In the genomic region with DNA sequence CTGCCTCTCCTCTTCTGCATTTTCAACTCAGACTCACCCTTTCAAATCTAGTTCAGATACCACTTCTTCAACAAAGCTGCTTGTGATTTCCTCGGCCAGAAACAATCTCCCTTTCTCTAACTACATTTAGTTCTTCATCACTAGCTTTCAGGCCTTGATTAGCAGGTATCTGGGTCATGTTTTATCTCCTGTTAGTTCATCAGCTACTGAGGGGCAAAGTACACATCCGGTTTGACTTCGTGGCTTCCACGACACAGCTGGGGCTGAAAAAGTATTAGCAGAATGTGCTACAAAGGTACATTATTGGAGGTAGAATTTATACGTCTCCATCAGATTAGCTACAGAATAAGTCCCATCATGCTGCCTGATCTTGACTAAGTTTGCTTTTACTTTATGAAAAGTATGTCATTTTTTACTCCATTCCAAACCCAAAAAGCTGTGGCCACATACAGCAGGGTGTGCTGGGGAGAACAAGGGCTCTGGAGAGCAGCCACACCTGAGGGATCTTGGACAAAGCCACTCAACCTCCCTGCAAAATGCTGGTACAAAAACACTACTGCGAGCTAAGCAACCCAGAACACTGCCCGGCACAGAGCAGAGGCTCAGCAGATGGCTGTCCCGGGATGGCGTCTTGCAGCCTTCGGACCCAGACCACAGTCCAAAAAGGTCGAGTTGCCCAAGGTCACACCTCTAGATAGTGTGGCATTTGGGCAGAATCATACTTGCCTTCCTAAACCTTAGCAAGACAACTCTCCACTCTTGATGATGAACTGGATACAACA, we compare ENCODE assay signal across 7 cellular contexts.
DNase-seq lines count a peak whose midpoint lies in the region; ATAC-seq, FAIRE-seq and TF ChIP-seq lines count a peak whose summit lies in the region.
"Not testable (repeated sequence)": the region's sequence is repeated elsewhere in the genome, so short reads cannot be mapped to it uniquely, and the experiment has no call there.

No MANE protein-coding gene starts in this region.

- not testable (repeated sequence) for H3K4me2 ChIP-seq in GM12878 (ENCODE audit: control insufficient read depth, insufficient read depth); K562 (ENCODE audit: insufficient read depth, low read length); HepG2 (ENCODE audit: low read depth, low read length)

- not testable (repeated sequence) for TF ChIP-seq POLR2A in GM12878 (IDR thresholded peaks at IDR 0.05; ENCODE audit: low read depth, low read length); K562 (conservative IDR thresholded peaks at IDR 0.05); HepG2 (IDR thresholded peaks at IDR 0.05; ENCODE audit: insufficient read depth in 1 of 2, low read depth in 2 of 2, low read length in 2 of 2); right lobe of liver (IDR thresholded peaks at IDR 0.05)

- RAD21 ChIA-PET in GM12878 (lab: Charles Lee; ENCODE audit: unreplicated experiment), result not testable (repeated sequence)

- H2AFZ ChIP-seq in GM12878 (ENCODE audit: control insufficient read depth, low read depth, low read length); K562 (ENCODE audit: low read depth, low read length); HepG2 (ENCODE audit: low read length): not testable (repeated sequence)

- H3K9me1 ChIP-seq in K562 (ENCODE audit: control insufficient read depth, insufficient read depth, low read length), result not testable (repeated sequence)

- H4K20me1 ChIP-seq in GM12878 (ENCODE audit: control insufficient read depth, insufficient read depth); K562 (replicated peaks; ENCODE audit: control insufficient read depth, insufficient read depth, low read length); HepG2 (ENCODE audit: insufficient read depth, low read length): not testable (repeated sequence)

- BruUV-seq in GM12878 (replicated peaks; lab: Mats Ljungman, UMichigan) (TSS peak; percentile 46), K562 (replicated peaks; lab: Mats Ljungman, UMichigan) (TSS peak; percentile 20), HepG2 (replicated peaks; lab: Mats Ljungman, UMichigan) (TSS peak; percentile 28)

- H3K36me3 ChIP-seq in GM12878 (ENCODE audit: control insufficient read depth in 2 of 2, insufficient read depth in 2 of 2, low read length in 1 of 2); K562 (ENCODE audit: control insufficient read depth, insufficient read depth, low read length); HepG2 (replicated peaks in 1 of 2; ENCODE audit: control insufficient read depth in 1 of 2, insufficient read depth in 2 of 2, low read length in 2 of 2); right lobe of liver; small intestine (ENCODE audit: control insufficient read depth in 2 of 2, insufficient read depth in 2 of 2, low read length in 2 of 2): not testable (repeated sequence)

- H3K9me3 Mint-ChIP-seq in effector memory CD8-positive, alpha-beta T cell, result not testable (repeated sequence)

- POLR2A ChIA-PET in GM12878 (lab: Charles Lee); K562 (lab: Yijun Ruan, JAX); HepG2 (lab: Yijun Ruan, JAX): not testable (repeated sequence)

- H3K27me3 Mint-ChIP-seq in effector memory CD8-positive, alpha-beta T cell, result not testable (repeated sequence)

- TF ChIP-seq EP300 in GM12878 (IDR thresholded peaks at IDR 0.05; ENCODE audit: borderline replicate concordance in 1 of 2, control insufficient read depth in 1 of 2, low read depth in 2 of 2, low read length in 2 of 2); K562 (IDR thresholded peaks at IDR 0.05; ENCODE audit: low read length); HepG2 (IDR thresholded peaks at IDR 0.05; ENCODE audit: low read depth in 2 of 2, low read length in 2 of 2); HepG2 (CRISPR knock-in tag; IDR thresholded peaks at IDR 0.05; ENCODE audit: borderline replicate concordance): not testable (repeated sequence)

- not testable (repeated sequence) for H3K27me3 ChIP-seq in GM12878 (replicated peaks in 1 of 2; ENCODE audit: control insufficient read depth in 2 of 2, insufficient read depth in 2 of 2, low read length in 1 of 2); K562 (ENCODE audit: control insufficient read depth in 2 of 2, insufficient read depth in 2 of 2, low read length in 2 of 2); HepG2 (ENCODE audit: control insufficient read depth in 1 of 2, insufficient read depth in 2 of 2, low read length in 2 of 2); right lobe of liver; small intestine (ENCODE audit: control insufficient read depth in 2 of 2, insufficient read depth in 2 of 2, low read length in 2 of 2)

- SMC1A ChIA-PET in GM12878 (lab: Charles Lee; ENCODE audit: uncharacterized antibody, unreplicated experiment), result not testable (repeated sequence)

- in situ Hi-C loops in GM12878 (cut with MboI); K562 (cut with MboI); HepG2 (cut with HindIII; ENCODE audit: extremely low pct_ligation_motif_present, low pct_unique_long_range_greater_than_20kb): not testable (repeated sequence)

- not testable (repeated sequence) for H3K36me3 Mint-ChIP-seq in effector memory CD8-positive, alpha-beta T cell (ENCODE audit: insufficient read depth)

- not testable (repeated sequence) for H3K27ac ChIP-seq in GM12878 (ENCODE audit: control insufficient read depth, insufficient read depth); K562 (ENCODE audit: extremely low read depth, low read depth, low read length); HepG2 (ENCODE audit: extremely low read length, insufficient read depth, low read length); right lobe of liver; small intestine (ENCODE audit: low read depth in 1 of 2, low read length in 1 of 2)

- not testable (repeated sequence) for H3K4me3 Mint-ChIP-seq in effector memory CD8-positive, alpha-beta T cell

- not testable (repeated sequence) for H3K79me2 ChIP-seq in GM12878 (ENCODE audit: control insufficient read depth, insufficient read depth, low read length); K562 (ENCODE audit: control insufficient read depth, insufficient read depth, low read length); HepG2 (ENCODE audit: insufficient read depth, low read length)

- not testable (repeated sequence) for ATAC-seq in GM12878, K562
- peak; percentile 54 for ATAC-seq in effector memory CD8-positive, alpha-beta T cell (replicated peaks)
- peak; percentile 65 for ATAC-seq in left lobe of liver
- ATAC-seq in HepG2, result peak; percentile 59
- ATAC-seq in right lobe of liver, result peak in 3 of 4 donors; percentile 48 to 81 (median 66)

- not testable (repeated sequence) for H3K4me1 Mint-ChIP-seq in effector memory CD8-positive, alpha-beta T cell (ENCODE audit: low read depth in 2 of 2)

- not testable (repeated sequence) for H3K9me3 ChIP-seq in GM12878 (replicated peaks; ENCODE audit: control insufficient read depth, insufficient read depth, low read length); K562 (replicated peaks; ENCODE audit: control insufficient read depth, insufficient read depth, low read depth, low read length); HepG2 (ENCODE audit: low read length); right lobe of liver; small intestine (ENCODE audit: control insufficient read depth, low read depth)

- H3K27ac Mint-ChIP-seq in effector memory CD8-positive, alpha-beta T cell, result not testable (repeated sequence)

- not testable (repeated sequence) for DNase-seq in GM12878 (ENCODE audit: low read depth, low spot score); K562 (ENCODE audit: extremely low read depth in 1 of 4, low spot score in 3 of 4); effector memory CD8-positive, alpha-beta T cell; left lobe of liver (ENCODE audit: low spot score); HepG2 (ENCODE audit: low spot score); right lobe of liver; small intestine

- TF ChIP-seq CTCF in GM12878 (IDR thresholded peaks at IDR 0.05 in 2 of 3, conservative IDR thresholded peaks at IDR 0.05 in 1 of 3; ENCODE audit: control insufficient read depth in 2 of 3, extremely low read depth in 1 of 3, insufficient read depth in 1 of 3, low read depth in 3 of 3, low read length in 3 of 3); K562 (IDR thresholded peaks at IDR 0.05 in 2 of 3, conservative IDR thresholded peaks at IDR 0.05 in 1 of 3; ENCODE audit: insufficient read depth in 2 of 3, low read depth in 1 of 3, low read length in 3 of 3); HepG2 (CRISPR knock-in tag; IDR thresholded peaks at IDR 0.05); right lobe of liver (IDR thresholded peaks at IDR 0.05): not testable (repeated sequence)

- H3K9ac ChIP-seq in GM12878 (ENCODE audit: control insufficient read depth, insufficient read depth, low read length); K562 (ENCODE audit: insufficient read depth in 1 of 2, low read depth in 2 of 2, low read length in 2 of 2); HepG2 (ENCODE audit: insufficient read depth, low read depth, low read length): not testable (repeated sequence)

- CTCF ChIA-PET in GM12878 (lab: Yijun Ruan, JAX); K562 (lab: Yijun Ruan, JAX; ENCODE audit: low intra/inter-chr PET ratio); HepG2 (lab: Yijun Ruan, JAX; ENCODE audit: low intra/inter-chr PET ratio, low total read pairs): not testable (repeated sequence)

- intact Hi-C loops in GM12878 (cut with micrococcal nuclease; ENCODE audit: unreplicated experiment); K562 (cut with micrococcal nuclease); HepG2 (cut with micrococcal nuclease; ENCODE audit: unreplicated experiment); right lobe of liver (cut with DNase I): not testable (repeated sequence)

- not testable (repeated sequence) for FAIRE-seq in GM12878 (lab: Jason Lieb, UNC); K562 (lab: Jason Lieb, UNC); HepG2 (lab: Jason Lieb, UNC)
- peak; percentile 65 for FAIRE-seq in small intestine (lab: Jason Lieb, UNC)

- H3K4me1 ChIP-seq in GM12878 (ENCODE audit: control insufficient read depth, insufficient read depth, low read length); K562 (replicated peaks in 1 of 2; ENCODE audit: control insufficient read depth in 2 of 2, insufficient read depth in 2 of 2, low read length in 2 of 2); HepG2 (ENCODE audit: insufficient read depth, low read length); right lobe of liver; small intestine (ENCODE audit: control insufficient read depth in 2 of 2, insufficient read depth in 1 of 2, low read depth in 1 of 2, low read length in 1 of 2): not testable (repeated sequence)

- WGBS in GM12878 (ENCODE audit: insufficient coverage, insufficient replicate concordance, low lambda C conversion rate, missing lambda C conversion rate), result no CpG with 5 or more reads among the region's 11 CpGs
- WGBS in K562 (ENCODE audit: insufficient coverage, low coverage, missing lambda C conversion rate), result no CpG with 5 or more reads among the region's 11 CpGs
- no CpG with 5 or more reads among the region's 11 CpGs for WGBS in HepG2 (ENCODE audit: low lambda C conversion rate)
- WGBS in right lobe of liver (ENCODE audit: insufficient coverage, low coverage, low lambda C conversion rate, missing lambda C conversion rate), result no CpG with 5 or more reads among the region's 11 CpGs
- no CpG with 5 or more reads among the region's 11 CpGs for WGBS in small intestine, 3 donors

- H3K4me3 ChIP-seq in GM12878; K562; HepG2 (replicated peaks in 1 of 3; ENCODE audit: insufficient read depth in 1 of 3, low read depth in 2 of 3, low read length in 3 of 3); right lobe of liver; small intestine (ENCODE audit: low read depth in 1 of 2, low read length in 2 of 2): not testable (repeated sequence)

- TF ChIP-seq RAD21 in GM12878 (IDR thresholded peaks at IDR 0.05; ENCODE audit: insufficient read depth, low read depth, low read length); K562 (CRISPR knock-in tag; conservative IDR thresholded peaks at IDR 0.05 in 1 of 2, IDR thresholded peaks at IDR 0.05 in 1 of 2); HepG2 (CRISPR knock-in tag; IDR thresholded peaks at IDR 0.05): not testable (repeated sequence)
